In genomic region chr16:88310796-88311605, GRCh38 we compare ENCODE assay signal across 29 cellular contexts.
"Had no signal": no experiment of that assay in that cellular context is flagged by ENCODE, and none has a peak within 500 bp of the region (broad histone marks: within the 10 kb centered on the region; RNA-seq: fewer than 3 reads in every experiment).

No MANE protein-coding gene starts in this region.

- H3K9me3 ChIP-seq: pancreas, prostate gland, uterus had no signal

- H3K4me3 ChIP-seq: body of pancreas, cardiac muscle cell, heart left ventricle, pancreas, prostate gland, skin epidermis, uterus had no signal

- ATAC-seq: activated CD8-positive, alpha-beta memory T cell treated with anti-CD3 and anti-CD28 coated beads, Interleukin-2, amount 10 ng/mL, durations not matched to agents 7 days and 5 days; activated CD8-positive, alpha-beta T cell treated with anti-CD3 and anti-CD28 coated beads, Interleukin-2, amount 10 ng/mL, durations not matched to agents 7 days and 5 days; activated naive CD8-positive, alpha-beta T cell treated with anti-CD3 and anti-CD28 coated beads, Interleukin-2, amount 50 U/mL, for 24 hours; body of pancreas; effector memory CD8-positive, alpha-beta T cell; heart left ventricle; left colon; naive thymus-derived CD8-positive, alpha-beta T cell; pancreas; sciatic nerve; stimulated activated effector memory CD8-positive, alpha-beta T cell treated with anti-CD3 and anti-CD28 coated beads, Interleukin-12 subunit alpha, Interleukin-12 subunit beta, amount 100 ng/mL, for 72 hours; stimulated activated naive CD8-positive, alpha-beta T cell treated with anti-CD3 and anti-CD28 coated beads, Interleukin-15, amount 100 ng/mL, for 72 hours; T-cell had no signal

- H3K27ac ChIP-seq: body of pancreas, cardiac muscle cell, heart left ventricle, pancreas, prostate gland, skin epidermis, uterus had no signal

- H3K36me3 ChIP-seq: cardiac muscle cell, heart left ventricle, pancreas, prostate gland, uterus had no signal

- H3K4me1 ChIP-seq: body of pancreas, pancreas, prostate gland had no signal

- H3K27me3 ChIP-seq: body of pancreas, cardiac muscle cell, heart left ventricle, pancreas, uterus had no signal

- DNase-seq: activated B cell treated with CpG ODN at 0.5 μM for 24 hours; activated CD4-positive, alpha-beta T cell treated with anti-CD3 and anti-CD28 coated beads, Interleukin-2, amount 50 U/mL, for 1 hour; activated CD8-positive, alpha-beta memory T cell treated with anti-CD3 and anti-CD28 coated beads, Interleukin-2, amount 10 ng/mL, durations not matched to agents 7 days and 5 days; activated CD8-positive, alpha-beta T cell treated with anti-CD3 and anti-CD28 coated beads, Interleukin-2, amount 10 ng/mL, durations not matched to agents 7 days and 5 days; activated naive CD8-positive, alpha-beta T cell treated with anti-CD3 and anti-CD28 coated beads, Interleukin-2, amount 50 U/mL, for 24 hours; activated T-cell treated with anti-CD3 and anti-CD28 coated beads, Interleukin-2, amount 50 U/mL, for 48 hours; body of pancreas; cortex of kidney; effector memory CD8-positive, alpha-beta T cell; erythroblast; foreskin fibroblast; heart left ventricle; hypothalamus; immature natural killer cell; kidney; left colon; retina; stimulated activated CD4-positive, alpha-beta T cell treated with anti-CD3 and anti-CD28 coated beads, Interleukin-4, amount 100 ng/mL, for 24 hours; stimulated activated naive CD8-positive, alpha-beta T cell treated with anti-CD3 and anti-CD28 coated beads, Interleukin-15, amount 100 ng/mL, for 72 hours; substantia nigra; T-cell; uterus had no signal
